32 cellular contexts compared by ENCODE assay signal in the genomic region with DNA sequence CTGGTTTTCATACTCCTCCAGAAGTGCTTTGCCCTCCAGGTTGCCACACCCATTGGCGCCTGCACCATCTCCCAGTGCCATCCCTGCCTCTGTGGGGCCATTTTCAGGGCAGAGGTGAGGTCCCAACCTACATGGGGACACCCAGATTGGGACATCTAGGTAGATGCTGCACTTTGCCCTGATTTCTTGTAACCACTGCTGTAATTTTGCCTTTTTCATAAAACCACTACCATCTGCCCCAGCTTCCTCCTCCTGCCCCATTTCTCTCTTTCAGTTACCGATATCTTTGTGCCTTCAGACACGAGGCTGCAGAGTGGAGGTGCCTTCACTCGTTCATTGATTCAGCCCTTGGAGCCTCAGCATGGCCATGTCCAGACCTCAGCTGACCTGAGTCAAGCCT.
"Had no signal": no experiment of that assay in that cellular context is flagged by ENCODE, and none has a peak within 500 bp of the region (broad histone marks: within the 10 kb centered on the region; RNA-seq: fewer than 3 reads in every experiment).

No MANE protein-coding gene starts in this region.

- H3K27me3 Mint-ChIP-seq: activated CD4-positive, alpha-beta T cell treated with anti-CD3 and anti-CD28 coated beads, Interleukin-2, amount 10 ng/mL, durations not matched to agents 24 days and 14 days; central memory CD8-positive, alpha-beta T cell; naive B cell; stimulated activated memory B cell treated with anti-CD40 and anti-IgM and Interleukin-4, amounts not matched to agents 10 μg/mL and 1 μg/mL and 100 μg/mL, for 72 hours; stimulated activated naive CD8-positive, alpha-beta T cell treated with anti-CD3 and anti-CD28 coated beads, Interleukin-15, amount 100 ng/mL, for 72 hours had no signal

- H3K4me3 Mint-ChIP-seq: activated CD4-positive, alpha-beta T cell treated with anti-CD3 and anti-CD28 coated beads, Interleukin-2, amount 10 ng/mL, durations not matched to agents 24 days and 14 days; activated CD8-positive, alpha-beta memory T cell treated with anti-CD3 and anti-CD28 coated beads, Interleukin-2, amount 10 ng/mL, durations not matched to agents 7 days and 5 days; activated CD8-positive, alpha-beta T cell treated with anti-CD3 and anti-CD28 coated beads, Interleukin-2, amount 10 ng/mL, durations not matched to agents 7 days and 5 days; central memory CD8-positive, alpha-beta T cell; mesothelial cell of epicardium; naive B cell; stimulated activated memory B cell treated with anti-CD40 and anti-IgM and Interleukin-4, amounts not matched to agents 10 μg/mL and 1 μg/mL and 100 μg/mL, for 72 hours; stimulated activated naive CD8-positive, alpha-beta T cell treated with anti-CD3 and anti-CD28 coated beads, Interleukin-15, amount 100 ng/mL, for 72 hours; type B pancreatic cell had no signal

- H3K27ac ChIP-seq: breast epithelium, epithelial cell of prostate, gastrocnemius medialis, parathyroid adenoma, psoas muscle, sigmoid colon, vagina had no signal

- DNase-seq: activated CD4-positive, alpha-beta T cell treated with anti-CD3 and anti-CD28 coated beads, Interleukin-2, amount 10 ng/mL, durations not matched to agents 24 days and 14 days; activated CD4-positive, CD25-positive, alpha-beta regulatory T cell treated with anti-CD3 and anti-CD28 coated beads, Interleukin-2, amount 50 U/mL, for 72 hours; activated CD8-positive, alpha-beta memory T cell treated with anti-CD3 and anti-CD28 coated beads, Interleukin-2, amount 10 ng/mL, durations not matched to agents 7 days and 5 days; activated CD8-positive, alpha-beta T cell treated with anti-CD3 and anti-CD28 coated beads, Interleukin-2, amount 10 ng/mL, durations not matched to agents 7 days and 5 days; activated naive CD4-positive, alpha-beta T cell; activated T-cell treated with anti-CD3 and anti-CD28 coated beads, Interleukin-2, amount 50 U/mL, for 48 hours; dermis blood vessel endothelial cell; effector CD4-positive, alpha-beta T cell; gastrocnemius medialis; glutamatergic neuron; islet precursor cell; left cardiac atrium; naive B cell; nucleus accumbens; sigmoid colon; small intestine; stimulated activated CD4-positive, alpha-beta T cell treated with anti-CD3 and anti-CD28 coated beads, Interleukin-4, amount 100 ng/mL, for 24 hours; stimulated activated naive CD8-positive, alpha-beta T cell treated with anti-CD3 and anti-CD28 coated beads, Interleukin-15, amount 100 ng/mL, for 72 hours; substantia nigra; T-helper 9 cell had no signal

- H3K36me3 Mint-ChIP-seq: activated CD8-positive, alpha-beta memory T cell treated with anti-CD3 and anti-CD28 coated beads, Interleukin-2, amount 10 ng/mL, durations not matched to agents 7 days and 5 days; activated naive CD4-positive, alpha-beta T cell treated with anti-CD3 and anti-CD28 coated beads, Interleukin-2, amount 50 U/mL, for 72 hours; naive B cell; type B pancreatic cell had no signal

- H3K4me3 ChIP-seq: breast epithelium, gastrocnemius medialis, psoas muscle, sigmoid colon, vagina had no signal

- H3K36me3 ChIP-seq: breast epithelium, gastrocnemius medialis, sigmoid colon, vagina had no signal

- H3K9me3 Mint-ChIP-seq: activated CD4-positive, alpha-beta T cell treated with anti-CD3 and anti-CD28 coated beads, Interleukin-2, amount 10 ng/mL, durations not matched to agents 24 days and 14 days; activated naive CD4-positive, alpha-beta T cell treated with anti-CD3 and anti-CD28 coated beads, Interleukin-2, amount 50 U/mL, for 72 hours; central memory CD8-positive, alpha-beta T cell; mesothelial cell of epicardium; naive B cell; stimulated activated memory B cell treated with anti-CD40 and anti-IgM and Interleukin-4, amounts not matched to agents 10 μg/mL and 1 μg/mL and 100 μg/mL, for 72 hours; stimulated activated naive CD8-positive, alpha-beta T cell treated with anti-CD3 and anti-CD28 coated beads, Interleukin-15, amount 100 ng/mL, for 72 hours; type B pancreatic cell had no signal

- FAIRE-seq: endometrium, small intestine, TTC549 had no signal

- H3K4me1 Mint-ChIP-seq: activated CD4-positive, alpha-beta T cell treated with anti-CD3 and anti-CD28 coated beads, Interleukin-2, amount 10 ng/mL, durations not matched to agents 24 days and 14 days; mesothelial cell of epicardium; naive B cell; stimulated activated memory B cell treated with anti-CD40 and anti-IgM and Interleukin-4, amounts not matched to agents 10 μg/mL and 1 μg/mL and 100 μg/mL, for 72 hours; stimulated activated naive CD8-positive, alpha-beta T cell treated with anti-CD3 and anti-CD28 coated beads, Interleukin-15, amount 100 ng/mL, for 72 hours had no signal

- H3K27me3 ChIP-seq: breast epithelium, gastrocnemius medialis, sigmoid colon, vagina had no signal

- H3K4me1 ChIP-seq: breast epithelium, gastrocnemius medialis, psoas muscle, sigmoid colon, vagina had no signal

- H3K27ac Mint-ChIP-seq: activated CD4-positive, alpha-beta T cell treated with anti-CD3 and anti-CD28 coated beads, Interleukin-2, amount 10 ng/mL, durations not matched to agents 24 days and 14 days; activated CD8-positive, alpha-beta memory T cell treated with anti-CD3 and anti-CD28 coated beads, Interleukin-2, amount 10 ng/mL, durations not matched to agents 7 days and 5 days; activated CD8-positive, alpha-beta T cell treated with anti-CD3 and anti-CD28 coated beads, Interleukin-2, amount 10 ng/mL, durations not matched to agents 7 days and 5 days; mesothelial cell of epicardium; stimulated activated memory B cell treated with anti-CD40 and anti-IgM and Interleukin-4, amounts not matched to agents 10 μg/mL and 1 μg/mL and 100 μg/mL, for 72 hours; stimulated activated naive CD8-positive, alpha-beta T cell treated with anti-CD3 and anti-CD28 coated beads, Interleukin-15, amount 100 ng/mL, for 72 hours; type B pancreatic cell had no signal

- ATAC-seq: activated CD8-positive, alpha-beta memory T cell treated with anti-CD3 and anti-CD28 coated beads, Interleukin-2, amount 10 ng/mL, durations not matched to agents 7 days and 5 days; activated CD8-positive, alpha-beta T cell treated with anti-CD3 and anti-CD28 coated beads, Interleukin-2, amount 10 ng/mL, durations not matched to agents 7 days and 5 days; activated naive CD4-positive, alpha-beta T cell treated with anti-CD3 and anti-CD28 coated beads, Interleukin-2, amount 50 U/mL, for 72 hours; gastrocnemius medialis; left cardiac atrium; psoas muscle; stimulated activated memory B cell treated with anti-CD40 and anti-IgM and Interleukin-4, amounts not matched to agents 10 μg/mL and 1 μg/mL and 100 μg/mL, for 72 hours; stimulated activated naive CD8-positive, alpha-beta T cell treated with anti-CD3 and anti-CD28 coated beads, Interleukin-15, amount 100 ng/mL, for 72 hours had no signal

- H3K9me3 ChIP-seq: breast epithelium, gastrocnemius medialis, psoas muscle, sigmoid colon, vagina had no signal
